In the genomic region with DNA sequence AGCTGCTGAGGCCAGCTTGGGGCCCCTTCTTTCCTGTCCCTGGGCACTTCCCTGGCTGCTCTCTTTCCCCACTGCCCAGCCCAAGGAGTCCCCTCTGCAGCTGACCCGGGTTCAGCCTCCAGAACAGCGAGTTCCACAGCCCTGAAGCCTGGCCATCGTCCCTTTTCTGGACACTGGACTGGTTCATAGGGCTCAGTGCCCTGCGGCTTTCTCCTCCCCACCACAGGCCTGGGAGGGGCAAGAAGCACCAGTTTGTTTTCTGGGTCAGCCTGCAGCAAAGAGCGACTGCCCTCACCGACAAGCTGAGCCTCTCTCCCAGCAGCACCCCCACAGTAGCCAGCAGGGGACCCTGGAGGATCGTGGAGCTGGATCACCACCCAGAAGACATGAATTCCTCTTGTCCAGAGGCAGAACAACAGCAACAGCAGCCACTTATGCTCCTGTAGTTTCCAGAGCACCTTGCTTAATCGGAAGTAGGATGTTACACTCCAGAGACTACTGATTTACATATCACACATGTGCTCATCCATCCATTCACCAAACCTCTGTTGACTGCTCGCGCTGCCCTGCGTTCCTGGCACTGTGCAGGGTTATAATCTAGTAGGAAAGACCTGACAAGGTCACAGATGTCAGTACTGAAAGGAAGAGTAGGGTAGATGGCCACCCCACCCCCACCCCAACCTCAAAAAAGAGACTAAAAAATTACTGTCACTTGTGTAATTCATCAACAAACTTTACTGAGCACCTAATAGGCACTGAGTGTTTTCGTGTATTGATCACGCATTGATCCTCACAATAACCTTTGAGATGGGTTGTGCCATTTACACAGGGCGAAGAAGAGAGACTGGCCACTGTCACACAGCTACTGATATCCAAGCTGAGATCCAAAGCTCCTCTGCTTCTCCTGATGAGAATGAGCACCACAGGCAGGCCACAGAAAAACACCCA, we compare ENCODE assay signal across 8 cellular contexts. TPM values are rescaled to one million over a fixed set of nuclear protein-coding genes. Genes with fewer than 3 reads are reported as not detected.
DNase-seq lines count a peak whose midpoint lies in the region; ATAC-seq and TF ChIP-seq lines count a peak whose summit lies in the region.

No MANE protein-coding gene starts in this region.

- H2BK12ac ChIP-seq in trophoblast cell (ENCODE audit: low read length), result peak overlapping the region; percentile 56

- H3K36me3 Mint-ChIP-seq in activated naive CD4-positive, alpha-beta T cell treated with anti-CD3 and anti-CD28 coated beads for 36 hours (ENCODE audit: low read depth), result peaks cover 1% of the 10 kb centered on the region
- H3K36me3 Mint-ChIP-seq in activated CD4-positive, alpha-beta memory T cell treated with anti-CD3 and anti-CD28 coated beads for 36 hours, result no peaks in the 10 kb centered on the region
- H3K36me3 Mint-ChIP-seq in glutamatergic neuron (ENCODE audit: unreplicated experiment), result no peaks in the 10 kb centered on the region

- H3K4me3 ChIP-seq in trophoblast cell (ENCODE audit: low read depth, low read length), result no peak overlapping the region

- H3K4ac ChIP-seq in trophoblast cell (ENCODE audit: low read depth, low read length), result peak overlapping the region; percentile 27

- H3K27ac ChIP-seq in trophoblast cell (ENCODE audit: low read depth, low read length), result peak overlapping the region; percentile 48

- H3K9me3 ChIP-seq in trophoblast cell (ENCODE audit: insufficient read depth, low read depth, low read length), result peaks cover under 1% of the 10 kb centered on the region

- peak overlapping the region; percentile 100 for H3K27ac Mint-ChIP-seq in activated naive CD4-positive, alpha-beta T cell treated with anti-CD3 and anti-CD28 coated beads for 36 hours
- H3K27ac Mint-ChIP-seq in activated CD4-positive, alpha-beta memory T cell treated with anti-CD3 and anti-CD28 coated beads for 36 hours, result peak overlapping the region; percentile 99
- H3K27ac Mint-ChIP-seq in glutamatergic neuron (ENCODE audit: unreplicated experiment), result no peak overlapping the region

- intact Hi-C loops in activated naive CD4-positive, alpha-beta T cell treated with anti-CD3 and anti-CD28 coated beads for 36 hours (cut with micrococcal nuclease), result loop anchor here (1.0 to 10.0 kb wide), 11 partner anchors 8 to 646 kb away; a partner anchor contains a TSS
- intact Hi-C loops in activated CD4-positive, alpha-beta memory T cell treated with anti-CD3 and anti-CD28 coated beads for 36 hours (cut with micrococcal nuclease), result loop anchor here (1.0 to 10.0 kb wide), 8 partner anchors 8 to 628 kb away; a partner anchor contains a TSS

- H4K8ac ChIP-seq in trophoblast cell (ENCODE audit: low read depth, low read length), result peak overlapping the region; percentile 63

- H3K79me2 ChIP-seq in trophoblast cell (ENCODE audit: control insufficient read depth, insufficient read depth, low read length, poor library complexity), result peaks cover 4% of the 10 kb centered on the region

- H3K9me3 Mint-ChIP-seq in activated naive CD4-positive, alpha-beta T cell treated with anti-CD3 and anti-CD28 coated beads for 36 hours, result no peaks in the 10 kb centered on the region
- no peaks in the 10 kb centered on the region for H3K9me3 Mint-ChIP-seq in activated CD4-positive, alpha-beta memory T cell treated with anti-CD3 and anti-CD28 coated beads for 36 hours
- no peaks in the 10 kb centered on the region for H3K9me3 Mint-ChIP-seq in glutamatergic neuron (ENCODE audit: unreplicated experiment)

- H3K79me1 ChIP-seq in trophoblast cell (ENCODE audit: low read length), result peaks cover 12% of the 10 kb centered on the region

- H2AFZ ChIP-seq in trophoblast cell (ENCODE audit: insufficient read depth, low read length, poor library complexity), result peak overlapping the region; percentile 85

- POLR2A ChIA-PET in activated CD4-positive, alpha-beta memory T cell treated with anti-CD3 and anti-CD28 coated beads for 36 hours (lab: Charles Lee), result interaction anchor here (0.6 to 3.1 kb wide), 15 partner anchors 7 to 245 kb away, joined by 3 to 87 read pairs (median 4); a partner anchor contains a TSS

- H3K4me2 ChIP-seq in trophoblast cell (ENCODE audit: low read length), result peak overlapping the region; percentile 19

- H3K18ac ChIP-seq in trophoblast cell (ENCODE audit: low read length), result peak overlapping the region; percentile 74

- no CpG with 5 or more reads among the region's 14 CpGs for WGBS in trophoblast cell (ENCODE audit: extremely low coverage, insufficient coverage, insufficient read length)

- peak overlapping the region; percentile 81 for H2BK120ac ChIP-seq in trophoblast cell (ENCODE audit: insufficient read depth, low read length, poor library complexity)

- H2AK5ac ChIP-seq in trophoblast cell (ENCODE audit: low read length), result peak overlapping the region; percentile 55

- H4K12ac ChIP-seq in trophoblast cell (ENCODE audit: low read depth, low read length), result peak overlapping the region; percentile 80

- H3K9ac ChIP-seq in trophoblast cell (ENCODE audit: low read length), result no peak overlapping the region

- H3K4me1 Mint-ChIP-seq in activated naive CD4-positive, alpha-beta T cell treated with anti-CD3 and anti-CD28 coated beads for 36 hours (ENCODE audit: low read depth), result peaks cover 67% of the 10 kb centered on the region
- H3K4me1 Mint-ChIP-seq in activated CD4-positive, alpha-beta memory T cell treated with anti-CD3 and anti-CD28 coated beads for 36 hours (ENCODE audit: low read depth), result peaks cover 56% of the 10 kb centered on the region
- H3K4me1 Mint-ChIP-seq in glutamatergic neuron (ENCODE audit: low read depth, unreplicated experiment), result peaks cover 4% of the 10 kb centered on the region

- H3K14ac ChIP-seq in trophoblast cell (ENCODE audit: low read length), result peak overlapping the region; percentile 75

- no peak for TF ChIP-seq CTCF in glutamatergic neuron (IDR thresholded peaks at IDR 0.05; ENCODE audit: partially characterized antibody, unreplicated experiment)

- peak overlapping the region; percentile 54 for H2BK5ac ChIP-seq in trophoblast cell (ENCODE audit: low read depth, low read length, poor library complexity)

- no peaks in the 10 kb centered on the region for H3K27me3 ChIP-seq in trophoblast cell (ENCODE audit: insufficient read depth, low read length)

- no peaks in the 10 kb centered on the region for H3K27me3 Mint-ChIP-seq in activated naive CD4-positive, alpha-beta T cell treated with anti-CD3 and anti-CD28 coated beads for 36 hours (ENCODE audit: low read depth)
- no peaks in the 10 kb centered on the region for H3K27me3 Mint-ChIP-seq in activated CD4-positive, alpha-beta memory T cell treated with anti-CD3 and anti-CD28 coated beads for 36 hours
- no peaks in the 10 kb centered on the region for H3K27me3 Mint-ChIP-seq in glutamatergic neuron (ENCODE audit: unreplicated experiment)

- H3K36me3 ChIP-seq in trophoblast cell (ENCODE audit: control insufficient read depth in 1 of 2, insufficient read depth in 2 of 2, low read length in 2 of 2), result no peaks in the 10 kb centered on the region

- peak overlapping the region; percentile 59 for H4K91ac ChIP-seq in trophoblast cell (ENCODE audit: low read depth, low read length)

- no peak overlapping the region for H3K23ac ChIP-seq in trophoblast cell (ENCODE audit: low read length)

- H3K4me1 ChIP-seq in trophoblast cell (ENCODE audit: control insufficient read depth in 1 of 2, insufficient read depth in 2 of 2, low read length in 2 of 2), result peaks cover 12 to 13% of the 10 kb centered on the region in 2 experiments

- DNase-seq in activated naive CD4-positive, alpha-beta T cell treated with anti-CD3 and anti-CD28 coated beads for 36 hours, result peak; percentile 80
- no peak for DNase-seq in activated naive CD4-positive, alpha-beta T cell (lab: John Stamatoyannopoulos, UW)
- DNase-seq in activated CD4-positive, alpha-beta memory T cell treated with anti-CD3 and anti-CD28 coated beads for 36 hours, result peak; percentile 73
- DNase-seq in glutamatergic neuron, result no peak
- no peak for DNase-seq in trophoblast cell
- no peak for DNase-seq in NCI-H2196 (lab: John Stamatoyannopoulos, UW; ENCODE audit: unreplicated experiment)
- no peak for DNase-seq in NCI-H1105 treated with DMSO at 0.1 percent for 48 hours (lab: John Stamatoyannopoulos, UW)

- peak; percentile 71 for ATAC-seq in HG03135 (IDR thresholded peaks at IDR 0.05; ENCODE audit: unreplicated experiment)

- H3K4me3 Mint-ChIP-seq in activated naive CD4-positive, alpha-beta T cell treated with anti-CD3 and anti-CD28 coated beads for 36 hours, result peak overlapping the region; percentile 85
- H3K4me3 Mint-ChIP-seq in activated CD4-positive, alpha-beta memory T cell treated with anti-CD3 and anti-CD28 coated beads for 36 hours, result peak overlapping the region; percentile 83
- peak overlapping the region; percentile 18 for H3K4me3 Mint-ChIP-seq in glutamatergic neuron (ENCODE audit: unreplicated experiment)

- CTCF ChIA-PET in activated naive CD4-positive, alpha-beta T cell treated with anti-CD3 and anti-CD28 coated beads for 36 hours (lab: Charles Lee), result interaction anchor here (0.5 to 2.0 kb wide), 14 partner anchors 7 to 209 kb away, joined by 3 to 11 read pairs (median 4); a partner anchor contains a TSS
- CTCF ChIA-PET in activated CD4-positive, alpha-beta memory T cell treated with anti-CD3 and anti-CD28 coated beads for 36 hours (lab: Charles Lee), result interaction anchor here (0.7 to 3.1 kb wide), 11 partner anchors 8 to 181 kb away, joined by 3 to 51 read pairs (median 4); a partner anchor contains a TSS

RNA-seq across cellular contexts. Expression of a gene that starts 13.0 kb away (rescaled TPM):
- 10 to 100 TPM; 25.6 to 26.1 TPM for total RNA-seq in activated naive CD4-positive, alpha-beta T cell treated with anti-CD3 and anti-CD28 coated beads for 36 hours
- total RNA-seq in activated CD4-positive, alpha-beta memory T cell treated with anti-CD3 and anti-CD28 coated beads for 36 hours, result 10 to 100 TPM; 28.0 to 28.3 TPM
- not detected for total RNA-seq in glutamatergic neuron (ENCODE audit: unreplicated experiment)
- polyA plus RNA-seq in trophoblast cell (2013), result 0.03 and 0.06 TPM in 2 replicates

RNA-seq across cellular contexts. Expression of a gene that starts 55.1 kb away (rescaled TPM):
- total RNA-seq in activated naive CD4-positive, alpha-beta T cell treated with anti-CD3 and anti-CD28 coated beads for 36 hours, result 10 to 100 TPM; 33.3 to 36.1 TPM
- total RNA-seq in activated CD4-positive, alpha-beta memory T cell treated with anti-CD3 and anti-CD28 coated beads for 36 hours, result 10 to 100 TPM; 28.2 to 31.8 TPM
- 13.0 TPM for total RNA-seq in glutamatergic neuron (ENCODE audit: unreplicated experiment)
- polyA plus RNA-seq in trophoblast cell (2013), result 187 and 191 TPM in 2 replicates

Comparison
In these comparisons a context has a peak if more than half of its experiments do, and no peak if none do; other contexts are left out.
1. DNase-seq: peak in activated naive CD4-positive, alpha-beta T cell treated with anti-CD3 and anti-CD28 coated beads for 36 hours (single experiment) and activated CD4-positive, alpha-beta memory T cell treated with anti-CD3 and anti-CD28 coated beads for 36 hours (single experiment); none in activated naive CD4-positive, alpha-beta T cell (0 of 4), glutamatergic neuron (single experiment), trophoblast cell (0 of 2), NCI-H2196 (single experiment) and NCI-H1105 treated with DMSO at 0.1 percent for 48 hours (single experiment).
2. H3K4me3 Mint-ChIP-seq: peak in every context shown above with its lines; median percentile 85 in activated naive CD4-positive, alpha-beta T cell treated with anti-CD3 and anti-CD28 coated beads for 36 hours; 83 in activated CD4-positive, alpha-beta memory T cell treated with anti-CD3 and anti-CD28 coated beads for 36 hours; 18 in glutamatergic neuron.
3. RNA of a gene that starts 13.0 kb away (total RNA-seq): 28.0 to 28.3 TPM in activated CD4-positive, alpha-beta memory T cell treated with anti-CD3 and anti-CD28 coated beads for 36 hours and 25.6 to 26.1 TPM in activated naive CD4-positive, alpha-beta T cell treated with anti-CD3 and anti-CD28 coated beads for 36 hours; not detected in glutamatergic neuron (single experiment); every median in the first group is over 10 times any median in the second.